16 cellular contexts compared by ENCODE assay signal in genomic region chr10:69498711-69499471, GRCh38. TPM values are rescaled to one million over a fixed set of nuclear protein-coding genes. Genes with fewer than 3 reads are reported as not detected.
A peak's percentile ranks its signal among the peaks of the same experiment; 100 is the strongest.
DNase-seq lines count a peak whose midpoint lies in the region; ATAC-seq, FAIRE-seq and TF ChIP-seq lines count a peak whose summit lies in the region.
"Had no signal": no experiment of that assay in that cellular context is flagged by ENCODE, and none has a peak within 500 bp of the region (broad histone marks: within the 10 kb centered on the region; RNA-seq: fewer than 3 reads in every experiment).

No MANE protein-coding gene starts in this region.

- H3K9me3 ChIP-seq in mammary epithelial cell (replicated peaks; ENCODE audit: insufficient read depth, low read length) (no peaks in the 10 kb centered on the region), psoas muscle (no peaks in the 10 kb centered on the region)

- intact Hi-C loops in MCF 10A (cut with micrococcal nuclease) (no loop called here), mammary epithelial cell (cut with micrococcal nuclease) (no loop called here), psoas muscle (cut with DNase I) (loop anchor here in 1 of 2 donors (5.0 kb wide), 2 partner anchors 42 to 62 kb away; no protein-coding TSS in a partner anchor)

- 81% methylated on average over 6 of the region's 10 CpGs for WGBS in mammary epithelial cell (ENCODE audit: low coverage, missing lambda C conversion rate)
- WGBS in psoas muscle, 3 donors = 40 to 62% (median 41%) methylated on average over 10 of the region's 10 CpGs

- no peaks in the 10 kb centered on the region for H3K36me3 Mint-ChIP-seq in MCF 10A (ENCODE audit: insufficient read depth, unreplicated experiment)
- H3K36me3 Mint-ChIP-seq: naive B cell had no signal

- H3K27ac ChIP-seq in mammary epithelial cell (ENCODE audit: insufficient read depth, low read depth, low read length) (no peak overlapping the region), coronary artery (peak overlapping the region in 1 of 2 donors; percentile 78), psoas muscle (peak overlapping the region; percentile 90)

- in situ Hi-C loops in mammary epithelial cell (cut with MboI; ENCODE audit: low sequenced_read_pairs in 2 of 2) = no loop called here

- no peak overlapping the region for H3K9ac ChIP-seq in mammary epithelial cell (ENCODE audit: insufficient read depth, low read length)

- no peaks in the 10 kb centered on the region for H3K36me3 ChIP-seq in mammary epithelial cell (ENCODE audit: insufficient read depth, low read length)
- peaks cover 0 to 14% of the 10 kb centered on the region in 2 donors for H3K36me3 ChIP-seq in psoas muscle (ENCODE audit: insufficient read depth in 1 of 2, low read depth in 1 of 2)

- no peak for FAIRE-seq in urothelium cell line (lab: Jason Lieb, UNC)
- no peak for FAIRE-seq in GM19239 (lab: Jason Lieb, UNC)
- FAIRE-seq: astrocyte, islet of Langerhans had no signal

- TF ChIP-seq CTCF in MCF 10A (IDR thresholded peaks at IDR 0.05; ENCODE audit: unreplicated experiment) (no peak), mammary epithelial cell (conservative IDR thresholded peaks at IDR 0.05 in 1 of 2, IDR thresholded peaks at IDR 0.05 in 1 of 2; ENCODE audit: extremely low read depth in 1 of 2, insufficient read depth in 1 of 2, low read depth in 1 of 2, low read length in 2 of 2) (no peak), coronary artery (IDR thresholded peaks at IDR 0.05) (no peak), psoas muscle (IDR thresholded peaks at IDR 0.05) (no peak)

- dilution Hi-C loops in mammary epithelial cell (cut with HindIII; ENCODE audit: low sequenced_read_pairs) = loop anchor here (5.0 kb wide), 2 partner anchors 47 to 77 kb away; partner anchors contain the start of gene TSPAN15

- CTCF ChIA-PET in MCF 10A (lab: Yijun Ruan, JAX) = interaction anchor here (0.6 to 0.9 kb wide), 2 partner anchors 73 to 136 kb away, joined by 3 to 5 read pairs; no protein-coding TSS in a partner anchor
- CTCF ChIA-PET in mammary epithelial cell (lab: Charles Lee; ENCODE audit: low non-redundant PET) = no interaction called here

- no peaks in the 10 kb centered on the region for H3K9me3 Mint-ChIP-seq in MCF 10A (ENCODE audit: unreplicated experiment)
- H3K9me3 Mint-ChIP-seq: naive B cell; stimulated activated naive CD8-positive, alpha-beta T cell treated with anti-CD3 and anti-CD28 coated beads, Interleukin-15, amount 100 ng/mL, for 72 hours had no signal

- H3K27me3 Mint-ChIP-seq in MCF 10A (ENCODE audit: insufficient read depth, unreplicated experiment) = no peaks in the 10 kb centered on the region
- H3K27me3 Mint-ChIP-seq: stimulated activated naive CD8-positive, alpha-beta T cell treated with anti-CD3 and anti-CD28 coated beads, Interleukin-15, amount 100 ng/mL, for 72 hours had no signal

- DNase-seq in MCF 10A (ENCODE audit: unreplicated experiment) = peak; percentile 25
- no peak for DNase-seq in mammary epithelial cell
- DNase-seq in coronary artery (ENCODE audit: low spot score) = peak; percentile 73
- DNase-seq in psoas muscle = peak; percentile 59 to 81
- DNase-seq in urothelium cell line (ENCODE audit: low spot score) = peak; percentile 57
- no peak for DNase-seq in GM19239 (ENCODE audit: insufficient read length, low spot score)
- DNase-seq in stimulated activated naive CD4-positive, alpha-beta T cell (lab: John Stamatoyannopoulos, UW) = no peak
- DNase-seq: activated CD4-positive, CD25-positive, alpha-beta regulatory T cell; Calu3; naive B cell; NCI-H1048; stimulated activated naive CD8-positive, alpha-beta T cell treated with anti-CD3 and anti-CD28 coated beads, Interleukin-15, amount 100 ng/mL, for 72 hours had no signal

- no peak overlapping the region for H2AFZ ChIP-seq in mammary epithelial cell (ENCODE audit: low read depth, low read length)

- H3K27me3 ChIP-seq in mammary epithelial cell (ENCODE audit: insufficient read depth, low read length) (peaks cover 3% of the 10 kb centered on the region), psoas muscle (ENCODE audit: insufficient read depth in 3 of 3, low read length in 2 of 3) (no peaks in the 10 kb centered on the region)

- H3K4me1 Mint-ChIP-seq in MCF 10A (ENCODE audit: insufficient read depth, unreplicated experiment) = peaks cover 8% of the 10 kb centered on the region
- H3K4me1 Mint-ChIP-seq: naive B cell had no signal

- no peaks in the 10 kb centered on the region for H4K20me1 ChIP-seq in mammary epithelial cell (ENCODE audit: insufficient read depth, low read length)

- H3K4me2 ChIP-seq in mammary epithelial cell (ENCODE audit: insufficient read depth, low read depth, low read length) = no peak overlapping the region

- no peaks in the 10 kb centered on the region for H3K79me2 ChIP-seq in mammary epithelial cell (ENCODE audit: insufficient read depth, low read length)

- no peak overlapping the region for H3K4me3 Mint-ChIP-seq in MCF 10A (ENCODE audit: unreplicated experiment)
- H3K4me3 Mint-ChIP-seq: naive B cell; stimulated activated naive CD8-positive, alpha-beta T cell treated with anti-CD3 and anti-CD28 coated beads, Interleukin-15, amount 100 ng/mL, for 72 hours had no signal

- H3K4me3 ChIP-seq in mammary epithelial cell (replicated peaks in 1 of 3; ENCODE audit: insufficient read depth in 1 of 3, low read depth in 2 of 3, low read length in 3 of 3) (no peak overlapping the region), coronary artery (no peak overlapping the region), psoas muscle (no peak overlapping the region)

- ATAC-seq in psoas muscle (peak; percentile 68 to 81 (median 74)), GM21381 (IDR thresholded peaks at IDR 0.05; ENCODE audit: unreplicated experiment) (no peak)
- ATAC-seq: right cardiac atrium; stimulated activated naive CD8-positive, alpha-beta T cell treated with anti-CD3 and anti-CD28 coated beads, Interleukin-15, amount 100 ng/mL, for 72 hours had no signal

- H3K27ac Mint-ChIP-seq in MCF 10A (ENCODE audit: low read depth, unreplicated experiment) = no peak overlapping the region
- H3K27ac Mint-ChIP-seq: naive B cell had no signal

- BruUV-seq in MCF 10A (replicated peaks; lab: Mats Ljungman, UMichigan) = no TSS peak
- BruUV-seq in mammary epithelial cell (replicated peaks; lab: Mats Ljungman, UMichigan) = no TSS peak

- H3K4me1 ChIP-seq in mammary epithelial cell (ENCODE audit: insufficient read depth, low read length) = no peaks in the 10 kb centered on the region
- peaks cover 59% of the 10 kb centered on the region for H3K4me1 ChIP-seq in psoas muscle

- POLR2A ChIA-PET in MCF 10A (lab: Yijun Ruan, JAX) = no interaction called here

RNA-seq across cellular contexts. Expression of gene TSPAN15, which starts 47.6 kb away (rescaled TPM):
- 0.52 and 0.54 TPM in 2 replicates for total RNA-seq in MCF 10A (2022)
- 1 to 10 TPM in 1 of 2 donors, under 1 TPM in 1; 0.64 to 1.5 TPM for total RNA-seq in mammary epithelial cell
- 1.8 TPM for polyA plus RNA-seq in mammary epithelial cell
- polyA minus RNA-seq in mammary epithelial cell = not detected
- 10 to 100 TPM in 1 of 4 donors, 1 to 10 TPM in 3; 6.3 to 35.0 (median 8.6) TPM for total RNA-seq in psoas muscle
- polyA plus RNA-seq in psoas muscle = 10 to 100 TPM; 10.7 to 11.7 (median 11.6) TPM

Comparison
In these comparisons a context has a peak if more than half of its experiments do, and no peak if none do; other contexts are left out.
1. DNase-seq: peak in MCF 10A (single experiment), coronary artery (single experiment), psoas muscle (2 of 2) and urothelium cell line (single experiment); none in mammary epithelial cell (single experiment), GM19239 (single experiment) and stimulated activated naive CD4-positive, alpha-beta T cell (0 of 6).